ENCODE assay signal across 18 cellular contexts in the genomic region with DNA sequence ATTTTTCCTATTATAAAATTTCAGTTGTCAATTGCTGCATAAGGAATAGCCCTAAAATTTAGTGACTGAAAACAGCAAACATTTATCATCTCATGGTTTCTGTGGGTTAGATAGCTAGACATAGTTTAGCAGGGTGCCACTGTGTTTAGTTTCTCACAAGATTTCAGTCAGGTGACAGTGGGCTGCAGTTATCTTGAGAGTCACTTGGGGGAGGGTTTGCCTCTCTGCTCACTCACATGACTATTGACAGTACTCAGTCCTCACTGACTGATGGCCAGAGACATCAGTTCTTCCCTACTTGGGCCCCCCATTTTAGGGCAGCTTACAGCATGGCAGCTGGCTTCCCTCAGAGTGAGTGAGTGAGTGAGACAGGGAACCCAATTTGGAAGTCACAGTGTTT. TPM values are rescaled to one million over a fixed set of nuclear protein-coding genes. Genes with fewer than 3 reads are reported as not detected.
DNase-seq lines count a peak whose midpoint lies in the region; TF ChIP-seq lines count a peak whose summit lies in the region.
"Had no signal": no experiment of that assay in that cellular context is flagged by ENCODE, and none has a peak within 500 bp of the region (broad histone marks: within the 10 kb centered on the region; RNA-seq: fewer than 3 reads in every experiment).

No MANE protein-coding gene starts in this region.

- H3K36me3 Mint-ChIP-seq in H9 (ENCODE audit: insufficient read depth in 1 of 3, low read depth in 3 of 3) (peaks cover 0 to 16% (median 16%) of the 10 kb centered on the region in 3 experiments; a peak in 6 of 7 replicates), endothelial cell (ENCODE audit: low read depth, unreplicated experiment) (peaks cover 5% of the 10 kb centered on the region)

- H2BK5ac ChIP-seq in H9 (ENCODE audit: insufficient read length, low read length): no peak overlapping the region

- H3K27me3 ChIP-seq in H9 (ENCODE audit: insufficient read depth, low read length) (no peaks in the 10 kb centered on the region), brain microvascular endothelial cell (replicated peaks) (no peaks in the 10 kb centered on the region)

- DNase-seq in H9 (no peak), SK-MEL-5 (ENCODE audit: low read depth, low spot score) (peak; percentile 22), left kidney (ENCODE audit: low read depth, low spot score) (peak; percentile 4), GDM1 (lab: John Stamatoyannopoulos, UW) (no peak), endothelial cell (ENCODE audit: low spot score) (no peak), brain microvascular endothelial cell (no peak)
- DNase-seq: ACHN; CD4-positive, alpha-beta T cell; DND-41; GF-D8; H7; Kasumi-1; MV-4-11; NCI-H1436; NCI-H2029 treated with DMSO at 0.1 percent for 48 hours; NCI-H226; NCI-H526 had no signal

- H2BK15ac ChIP-seq in H9 (ENCODE audit: low read depth, low read length): no peak overlapping the region

- no peak overlapping the region for H3K4me3 Mint-ChIP-seq in H9
- no peak overlapping the region for H3K4me3 Mint-ChIP-seq in endothelial cell (ENCODE audit: unreplicated experiment)
- H3K4me3 Mint-ChIP-seq: CD4-positive, alpha-beta T cell had no signal

- no peak overlapping the region for H3K14ac ChIP-seq in H9 (ENCODE audit: insufficient read depth, low read length)

- no peaks in the 10 kb centered on the region for H3K9me3 ChIP-seq in H9 (ENCODE audit: control insufficient read depth, low read depth, low read length)

- H3K79me1 ChIP-seq in H9 (ENCODE audit: insufficient read depth, low read depth, low read length, poor library complexity, severe bottlenecking): peaks cover 6% of the 10 kb centered on the region

- H3K27ac ChIP-seq in H9 (ENCODE audit: insufficient read length, low read depth, low read length) (no peak overlapping the region), brain microvascular endothelial cell (no peak overlapping the region)

- no peak overlapping the region for H2AK5ac ChIP-seq in H9 (ENCODE audit: insufficient read length, low read length)

- no peak overlapping the region for H3T11ph ChIP-seq in H9 (ENCODE audit: low read length)

- no peak overlapping the region for H3K4me2 ChIP-seq in H9 (ENCODE audit: insufficient read depth, insufficient read length, low read length)

- no peak overlapping the region for H3K56ac ChIP-seq in H9 (ENCODE audit: insufficient read length, low read depth, low read length)

- no peak overlapping the region for H4K91ac ChIP-seq in H9 (ENCODE audit: insufficient read length, low read depth, low read length)

- H3K9me3 Mint-ChIP-seq in H9 (no peaks in the 10 kb centered on the region), endothelial cell (ENCODE audit: unreplicated experiment) (no peaks in the 10 kb centered on the region)
- H3K9me3 Mint-ChIP-seq: CD4-positive, alpha-beta T cell had no signal

- no peak overlapping the region for H4K8ac ChIP-seq in H9 (replicated peaks; ENCODE audit: insufficient read length, low read depth, low read length)

- H3K27ac Mint-ChIP-seq in H9 (peak overlapping the region in 2 of 3 experiments; percentile 21 to 49; a peak in 1 of 7 replicates), endothelial cell (ENCODE audit: unreplicated experiment) (no peak overlapping the region)
- H3K27ac Mint-ChIP-seq: CD4-positive, alpha-beta T cell had no signal

- H3K4me3 ChIP-seq in brain microvascular endothelial cell (ENCODE audit: low read depth, low read length): no peak overlapping the region

- H4K5ac ChIP-seq in H9 (ENCODE audit: insufficient read length, low read depth, low read length): no peak overlapping the region

- H3K27me3 Mint-ChIP-seq in H9 (ENCODE audit: low read depth): no peaks in the 10 kb centered on the region
- H3K27me3 Mint-ChIP-seq in endothelial cell (ENCODE audit: unreplicated experiment): no peaks in the 10 kb centered on the region
- H3K27me3 Mint-ChIP-seq: CD4-positive, alpha-beta T cell had no signal

- no peak overlapping the region for H2BK20ac ChIP-seq in H9 (ENCODE audit: low read depth, low read length, poor library complexity, severe bottlenecking)

- H3K4ac ChIP-seq in H9 (ENCODE audit: low read depth, low read length): no peak overlapping the region

- H3K36me3 ChIP-seq in brain microvascular endothelial cell (replicated peaks): no peaks in the 10 kb centered on the region

- H4K20me1 ChIP-seq in H9 (ENCODE audit: control insufficient read depth, insufficient read depth, insufficient read length): no peaks in the 10 kb centered on the region

- H3K9ac ChIP-seq in H9 (ENCODE audit: extremely low read depth, insufficient read length, low read length): no peak overlapping the region

- H3K23ac ChIP-seq in H9 (ENCODE audit: insufficient read length, low read depth, low read length): no peak overlapping the region

- peaks cover 14% of the 10 kb centered on the region in 2 experiments for H3K4me1 Mint-ChIP-seq in H9
- peaks cover 14% of the 10 kb centered on the region for H3K4me1 Mint-ChIP-seq in endothelial cell (ENCODE audit: unreplicated experiment)

- no peaks in the 10 kb centered on the region for H3K4me1 ChIP-seq in H9 (ENCODE audit: insufficient read depth, low read length)

- no peaks in the 10 kb centered on the region for H3K79me2 ChIP-seq in H9 (ENCODE audit: insufficient read depth, low read length)

- H3K18ac ChIP-seq in H9 (ENCODE audit: insufficient read length, low read depth, low read length): no peak overlapping the region

- no peak overlapping the region for H2AFZ ChIP-seq in H9 (ENCODE audit: low read length)

- in situ Hi-C loops in SK-MEL-5 (cut with HindIII; ENCODE audit: low pct_unique_long_range_greater_than_20kb, low sequenced_read_pairs) (no loop called here), brain microvascular endothelial cell (cut with HindIII; ENCODE audit: low pct_ligation_motif_present, low sequenced_read_pairs) (no loop called here)

- 0 out of 3 replicates have a peak, but pooled peaks have one; percentile 19 for TF ChIP-seq CTCF in GM12872 (IDR thresholded peaks at IDR 0.05; ENCODE audit: insufficient read depth, low read depth, low read length)
- TF ChIP-seq CTCF in H9 (conservative IDR thresholded peaks at IDR 0.05): no peak
- TF ChIP-seq CTCF in endothelial cell (IDR thresholded peaks at IDR 0.05; ENCODE audit: unreplicated experiment): no peak
- TF ChIP-seq CTCF in brain microvascular endothelial cell (IDR thresholded peaks at IDR 0.05; ENCODE audit: low read depth, low read length, missing control alignments): no peak

- no peak overlapping the region for H2BK12ac ChIP-seq in H9 (ENCODE audit: insufficient read length, low read depth, low read length)

- H2BK120ac ChIP-seq in H9 (ENCODE audit: low read depth, low read length, poor library complexity, severe bottlenecking): no peak overlapping the region

- no peaks in the 10 kb centered on the region for H3K23me2 ChIP-seq in H9 (ENCODE audit: insufficient read length, low read depth, low read length, poor library complexity, severe bottlenecking)

RNA-seq across cellular contexts. Expression of a gene that starts 42.0 kb away (rescaled TPM):
- total RNA-seq in H9 (2021) (44.6 and 46.0 TPM in 2 replicates), endothelial cell (ENCODE audit: unreplicated experiment) (37.6 TPM)
- 9.3 and 10.4 TPM in 2 replicates for total RNA-seq in SK-MEL-5 (2014; rRNA removed; shearing (Covaris generic))
- 13.7 and 27.6 TPM in 2 replicates for polyA plus RNA-seq in SK-MEL-5 (2015; cell fraction: cytosol; rRNA removed)
- 10.3 and 12.6 TPM in 2 replicates for polyA plus RNA-seq in SK-MEL-5 (2015; cell fraction: nucleus; rRNA removed)

Comparison
In these comparisons a context has a peak if more than half of its experiments do, and no peak if none do; other contexts are left out.
1. DNase-seq: peak in SK-MEL-5 (single experiment) and left kidney (single experiment); none in H9 (single experiment), GDM1 (single experiment), endothelial cell (single experiment) and brain microvascular endothelial cell (single experiment).